18 cellular contexts compared by ENCODE assay signal in the genomic region with DNA sequence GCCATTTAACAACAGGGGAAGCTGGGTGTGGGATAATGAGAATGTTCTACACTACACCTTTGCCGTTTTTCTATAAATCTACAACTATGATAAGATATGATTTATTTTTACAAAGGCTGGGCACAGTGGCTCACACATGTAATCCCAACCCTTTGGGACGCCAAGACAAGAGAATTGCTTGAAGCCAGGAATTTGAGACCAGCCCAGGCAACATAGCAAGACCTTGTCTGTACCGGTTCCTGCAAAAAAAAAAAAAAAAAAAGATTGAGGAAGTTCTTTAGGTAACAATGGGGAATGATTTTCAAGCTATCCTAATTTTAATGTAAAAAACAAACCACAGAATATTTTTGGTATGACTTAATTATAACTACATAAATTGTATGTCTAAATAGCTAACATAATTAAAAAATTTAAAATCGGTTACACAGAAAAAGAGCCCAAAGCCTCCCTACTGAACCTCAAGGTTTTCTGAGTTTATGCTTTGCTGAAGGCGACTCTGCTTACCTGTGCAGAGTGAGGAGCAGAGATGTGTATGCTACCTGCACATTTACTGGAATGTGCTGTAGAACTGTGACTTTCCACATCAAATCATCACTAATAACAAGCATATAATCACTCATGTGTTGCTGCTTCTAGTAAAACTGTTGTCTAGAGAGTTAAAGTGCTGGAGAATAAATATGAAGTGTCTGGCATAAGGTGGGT.
DNase-seq lines count a peak whose midpoint lies in the region; ATAC-seq, FAIRE-seq and TF ChIP-seq lines count a peak whose summit lies in the region.
"Had no signal": no experiment of that assay in that cellular context is flagged by ENCODE, and none has a peak within 500 bp of the region (broad histone marks: within the 10 kb centered on the region; RNA-seq: fewer than 3 reads in every experiment).

No MANE protein-coding gene starts in this region.

- H3K9me3 ChIP-seq in Panc1 (ENCODE audit: control insufficient read depth, insufficient read depth, low read depth, low read length) (peaks cover 9% of the 10 kb centered on the region; the same call in 1 of the 2 replicates), keratinocyte (ENCODE audit: control insufficient read depth, low read depth, low read length) (no peaks in the 10 kb centered on the region), prostate gland (no peaks in the 10 kb centered on the region)

- TF ChIP-seq CTCF in Panc1 (IDR thresholded peaks at IDR 0.05) (0 out of 2 replicates have a peak, but pooled peaks have one; percentile 5), epithelial cell of esophagus (IDR thresholded peaks at IDR 0.05; ENCODE audit: insufficient read depth, low read depth, low read length, missing control alignments) (no peak), keratinocyte (optimal IDR thresholded peaks at IDR 0.05 in 1 of 3, IDR thresholded peaks at IDR 0.05 in 1 of 3, conservative IDR thresholded peaks at IDR 0.05 in 1 of 3; ENCODE audit: extremely low read depth in 1 of 3, insufficient read depth in 2 of 3, low read length in 3 of 3) (no peak), prostate gland (IDR thresholded peaks at IDR 0.05) (no peak)

- H3K4me3 ChIP-seq in Panc1 (ENCODE audit: low read depth in 2 of 2, low read length in 2 of 2) (no peak overlapping the region), epithelial cell of esophagus (ENCODE audit: low read length) (no peak overlapping the region), keratinocyte (ENCODE audit: control insufficient read depth in 2 of 3, extremely low read depth in 1 of 3, insufficient read depth in 2 of 3, low read depth in 1 of 3, low read length in 3 of 3) (no peak overlapping the region), prostate gland (no peak overlapping the region)
- H3K4me3 ChIP-seq: GM12878, GM23248 had no signal

- intact Hi-C loops in Panc1 (cut with micrococcal nuclease; ENCODE audit: unreplicated experiment) = no loop called here
- intact Hi-C loops in prostate gland (cut with DNase I) = no loop called here

- CTCF ChIA-PET in Panc1 (lab: Charles Lee) = no interaction called here

- no peaks in the 10 kb centered on the region for H3K27me3 ChIP-seq in Panc1 (ENCODE audit: control insufficient read depth, insufficient read depth, low read length)
- no peaks in the 10 kb centered on the region for H3K27me3 ChIP-seq in keratinocyte (ENCODE audit: control insufficient read depth, extremely low read depth, insufficient read depth, low read length)
- no peaks in the 10 kb centered on the region for H3K27me3 ChIP-seq in prostate gland (replicated peaks; ENCODE audit: insufficient read depth)

- peaks cover 61 to 68% of the 10 kb centered on the region in 2 donors for H3K36me3 Mint-ChIP-seq in activated naive CD4-positive, alpha-beta T cell treated with anti-CD3 and anti-CD28 coated beads, Interleukin-2, amount 50 U/mL, for 72 hours

- WGBS in prostate gland = 44% methylated on average over 5 of the region's 5 CpGs

- no peaks in the 10 kb centered on the region for H3K36me3 ChIP-seq in Panc1 (ENCODE audit: control insufficient read depth, insufficient read depth, low read length)
- H3K36me3 ChIP-seq in keratinocyte (ENCODE audit: control insufficient read depth in 2 of 2, extremely low read depth in 1 of 2, insufficient read depth in 2 of 2, low read length in 2 of 2) = no peaks in the 10 kb centered on the region
- H3K36me3 ChIP-seq in prostate gland = no peaks in the 10 kb centered on the region

- no peaks in the 10 kb centered on the region for H3K9me1 ChIP-seq in keratinocyte (ENCODE audit: control insufficient read depth, extremely low read depth, insufficient read depth, low read length)

- DNase-seq in Panc1 (ENCODE audit: low read depth, low spot score) (no peak), epithelial cell of esophagus (ENCODE audit: low read depth) (peak; percentile 64), keratinocyte (ENCODE audit: low read depth, low spot score) (no peak), prostate gland (ENCODE audit: low spot score) (peak; percentile 15), NCI-H69 (lab: John Stamatoyannopoulos, UW) (no peak), middle frontal gyrus (ENCODE audit: extremely low spot score, low spot score) (no peak)
- no peak for DNase-seq in activated naive CD4-positive, alpha-beta T cell treated with anti-CD3 and anti-CD28 coated beads, Interleukin-2, amount 50 U/mL, for 72 hours (ENCODE audit: low spot score in 2 of 2)
- DNase-seq: ACHN; C1 segment of cervical spinal cord; Calu3; CD4-positive, alpha-beta T cell; DMS79 had no signal

- FAIRE-seq in keratinocyte (lab: Jason Lieb, UNC) = peak; percentile 32
- FAIRE-seq: GM12878, GM18507, H54 had no signal

- TF ChIP-seq POLR2A in prostate gland (IDR thresholded peaks at IDR 0.05) = no peak

- H3K27ac ChIP-seq in Panc1 (ENCODE audit: low read length) = no peak overlapping the region
- H3K27ac ChIP-seq in keratinocyte (ENCODE audit: control insufficient read depth, insufficient read depth, low read length) = peak overlapping the region; percentile 62
- no peak overlapping the region for H3K27ac ChIP-seq in prostate gland
- H3K27ac ChIP-seq: GM23248 had no signal

- ATAC-seq in Panc1 = no peak
- no peak for ATAC-seq in activated naive CD4-positive, alpha-beta T cell treated with anti-CD3 and anti-CD28 coated beads, Interleukin-2, amount 50 U/mL, for 72 hours
- ATAC-seq in GM21381 (IDR thresholded peaks at IDR 0.05; ENCODE audit: unreplicated experiment) = no peak
- ATAC-seq: GM12878, HCT116 had no signal

- H3K4me2 ChIP-seq in keratinocyte (ENCODE audit: control insufficient read depth, extremely low read depth, insufficient read depth, low read depth, low read length) = peak overlapping the region; percentile 33

- peak overlapping the region; percentile 72 for H2AFZ ChIP-seq in keratinocyte (ENCODE audit: control insufficient read depth, low read length)
- H2AFZ ChIP-seq: GM23248 had no signal

- dilution Hi-C loops in keratinocyte (cut with MboI; ENCODE audit: extremely low pct_ligation_motif_present, low sequenced_read_pairs) = no loop called here

- in situ Hi-C loops in Panc1 (cut with HindIII; ENCODE audit: low pct_unique_long_range_greater_than_20kb, low sequenced_read_pairs) = no loop called here

- POLR2A ChIA-PET in Panc1 (lab: Charles Lee) = interaction anchor here (0.6 kb wide), 2 partner anchors 15 to 283 kb away, joined by 3 read pairs; no protein-coding TSS in a partner anchor

- H4K20me1 ChIP-seq in keratinocyte (ENCODE audit: control insufficient read depth, extremely low read depth, insufficient read depth, low read length) = no peaks in the 10 kb centered on the region

- H3K27ac Mint-ChIP-seq in activated naive CD4-positive, alpha-beta T cell treated with anti-CD3 and anti-CD28 coated beads, Interleukin-2, amount 50 U/mL, for 72 hours = no peak overlapping the region
- H3K27ac Mint-ChIP-seq: CD4-positive, alpha-beta T cell had no signal

- H3K79me2 ChIP-seq in keratinocyte (ENCODE audit: control insufficient read depth, insufficient read depth, low read length) = no peaks in the 10 kb centered on the region

- peaks cover 21 to 25% of the 10 kb centered on the region in 2 donors for H3K9me3 Mint-ChIP-seq in activated naive CD4-positive, alpha-beta T cell treated with anti-CD3 and anti-CD28 coated beads, Interleukin-2, amount 50 U/mL, for 72 hours

- no TSS peak for BruUV-seq in Panc1 (replicated peaks; lab: Mats Ljungman, UMichigan)

- H3K9ac ChIP-seq in keratinocyte (ENCODE audit: control insufficient read depth, extremely low read depth, insufficient read depth, low read length) = peak overlapping the region; percentile 18
- H3K9ac ChIP-seq: GM23248 had no signal

- H3K4me1 ChIP-seq in Panc1 (ENCODE audit: control insufficient read depth, insufficient read depth, low read length) (no peaks in the 10 kb centered on the region), keratinocyte (ENCODE audit: control insufficient read depth, extremely low read depth, insufficient read depth, low read length) (peaks cover 23% of the 10 kb centered on the region), prostate gland (replicated peaks) (no peaks in the 10 kb centered on the region)

Comparison
In these comparisons a context has a peak if more than half of its experiments do, and no peak if none do; other contexts are left out.
1. DNase-seq: peak in epithelial cell of esophagus (single experiment) and prostate gland (single experiment); none in Panc1 (single experiment), keratinocyte (single experiment), activated naive CD4-positive, alpha-beta T cell treated with anti-CD3 and anti-CD28 coated beads, Interleukin-2, amount 50 U/mL, for 72 hours (0 of 2), NCI-H69 (single experiment) and middle frontal gyrus (single experiment).